1 cellular context compared by ENCODE assay signal in genomic region chr19:11293468-11294389, GRCh38.
A peak's percentile ranks its signal among the peaks of the same experiment; 100 is the strongest.
TF ChIP-seq lines count a peak whose summit lies in the region.

No MANE protein-coding gene starts in this region.

TF ChIP-seq in HEK293, 187 proteins besides CTCF, POLR2A, EP300 and RAD21 (continued from another document and continues in another):
- TF ChIP-seq ZNF639 (tag by site-specific recombination; IDR thresholded peaks at IDR 0.05): no peak
- TF ChIP-seq ZNF561 (tag by site-specific recombination; IDR thresholded peaks at IDR 0.05; ENCODE audit: borderline replicate concordance): peak; percentile 66; the same call in 1 of the 2 replicates
- TF ChIP-seq MEIS1 (CRISPR knock-in tag; IDR thresholded peaks at IDR 0.05; ENCODE audit: borderline replicate concordance): no peak
- TF ChIP-seq ZSCAN30 (tag by site-specific recombination; IDR thresholded peaks at IDR 0.05): no peak
- no peak for TF ChIP-seq ZNF548 (tag by site-specific recombination; IDR thresholded peaks at IDR 0.05)
- TF ChIP-seq ZSCAN5A (tag by site-specific recombination; IDR thresholded peaks at IDR 0.05): no peak
- TF ChIP-seq ZNF629 (tag by site-specific recombination; IDR thresholded peaks at IDR 0.05): peak; percentile 50
- TF ChIP-seq PRDM6 (tag by site-specific recombination; IDR thresholded peaks at IDR 0.05): no peak
- 0 out of 2 replicates have a peak, but pooled peaks have one; percentile 47 for TF ChIP-seq ZNF157 (tag by site-specific recombination; IDR thresholded peaks at IDR 0.05)
- no peak for TF ChIP-seq ZNF416 (tag by site-specific recombination; IDR thresholded peaks at IDR 0.05)
- TF ChIP-seq ZNF792 (tag by site-specific recombination; IDR thresholded peaks at IDR 0.05): no peak
- no peak for TF ChIP-seq ZNF701 (tag by site-specific recombination; IDR thresholded peaks at IDR 0.05)
- peak; percentile 89 for TF ChIP-seq ZNF2 (tag by site-specific recombination; IDR thresholded peaks at IDR 0.05)
- peak; percentile 10; the same call in 1 of the 2 replicates for TF ChIP-seq ZNF398 (tag by site-specific recombination; IDR thresholded peaks at IDR 0.05)
- TF ChIP-seq ZNF529 (tag by site-specific recombination; IDR thresholded peaks at IDR 0.05; ENCODE audit: insufficient replicate concordance): no peak
- TF ChIP-seq ZNF785 (tag by site-specific recombination; IDR thresholded peaks at IDR 0.05): no peak
- no peak for TF ChIP-seq ZNF26 (tag by site-specific recombination; IDR thresholded peaks at IDR 0.05)
- TF ChIP-seq ZNF530 (tag by site-specific recombination; IDR thresholded peaks at IDR 0.05; ENCODE audit: low read depth): no peak
- no peak for TF ChIP-seq ZNF776 (tag by site-specific recombination; IDR thresholded peaks at IDR 0.05; ENCODE audit: borderline replicate concordance)
- TF ChIP-seq WT1 (tag by site-specific recombination; IDR thresholded peaks at IDR 0.05): no peak
- peak; percentile 78 for TF ChIP-seq FEZF1 (tag by site-specific recombination; IDR thresholded peaks at IDR 0.05)
- TF ChIP-seq PRDM1 (tag by site-specific recombination; IDR thresholded peaks at IDR 0.05): no peak
- no peak for TF ChIP-seq ZNF518A (tag by site-specific recombination; conservative IDR thresholded peaks at IDR 0.05; ENCODE audit: low read depth)
- TF ChIP-seq ZNF18 (tag by site-specific recombination; IDR thresholded peaks at IDR 0.05): no peak
- no peak for TF ChIP-seq ZNF621 (tag by site-specific recombination; IDR thresholded peaks at IDR 0.05)
- no peak for TF ChIP-seq ZBTB6 (tag by site-specific recombination; IDR thresholded peaks at IDR 0.05)
- no peak for TF ChIP-seq ZNF175 (tag by site-specific recombination; IDR thresholded peaks at IDR 0.05)
- no peak for TF ChIP-seq ZNF555 (tag by site-specific recombination; conservative IDR thresholded peaks at IDR 0.05)
- peak; percentile 74; the same call in 1 of the 2 replicates for TF ChIP-seq OSR2 (tag by site-specific recombination; IDR thresholded peaks at IDR 0.05)
- TF ChIP-seq ZNF488 (tag by site-specific recombination; IDR thresholded peaks at IDR 0.05): no peak
- peak; percentile 90 for TF ChIP-seq KLF8 (tag by site-specific recombination; IDR thresholded peaks at IDR 0.05)
- TF ChIP-seq ZNF202 (tag by site-specific recombination; IDR thresholded peaks at IDR 0.05; ENCODE audit: borderline replicate concordance): no peak
- TF ChIP-seq ZFP37 (tag by site-specific recombination; IDR thresholded peaks at IDR 0.05): no peak
- TF ChIP-seq ZNF600 (tag by site-specific recombination; IDR thresholded peaks at IDR 0.05): peak; percentile 68; the same call in 1 of the 2 replicates
- no peak for TF ChIP-seq HOXC10 (CRISPR knock-in tag; IDR thresholded peaks at IDR 0.05)
- peak; percentile 88 for TF ChIP-seq PATZ1 (tag by site-specific recombination; IDR thresholded peaks at IDR 0.05)
- no peak for TF ChIP-seq ZNF624 (tag by site-specific recombination; IDR thresholded peaks at IDR 0.05)
- TF ChIP-seq SALL2 (tag by site-specific recombination; IDR thresholded peaks at IDR 0.05; ENCODE audit: borderline replicate concordance): no peak
- TF ChIP-seq ZNF239 (tag by site-specific recombination; IDR thresholded peaks at IDR 0.05): no peak
- peak; percentile 71 for TF ChIP-seq ZEB2 (tag by site-specific recombination; IDR thresholded peaks at IDR 0.05)
- peak; percentile 77 for TF ChIP-seq KLF17 (tag by site-specific recombination; IDR thresholded peaks at IDR 0.05)
- no peak for TF ChIP-seq ZNF549 (tag by site-specific recombination; IDR thresholded peaks at IDR 0.05)
- TF ChIP-seq ZNF174 (tag by site-specific recombination; IDR thresholded peaks at IDR 0.05): no peak
